ENCODE assay signal across 27 cellular contexts in the genomic region with DNA sequence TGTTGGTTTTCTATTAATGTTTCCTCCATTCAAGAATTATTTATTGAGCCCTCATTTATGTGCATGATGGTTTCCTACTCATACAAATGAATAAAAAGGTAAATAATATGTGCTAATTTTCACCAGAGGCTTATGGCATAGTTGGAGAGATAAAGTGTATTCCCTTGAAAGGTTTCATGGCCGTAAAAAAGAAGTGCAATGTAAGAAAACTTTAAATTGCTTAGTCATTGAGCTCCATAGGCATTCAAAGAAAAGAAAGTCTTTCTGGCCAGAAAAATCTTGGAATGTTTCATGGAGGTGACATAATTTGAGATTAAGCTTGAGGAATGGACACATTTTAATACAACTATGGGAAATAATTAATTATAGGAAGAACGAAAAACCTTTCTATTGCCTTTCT. TPM values are rescaled to one million over a fixed set of nuclear protein-coding genes. Genes with fewer than 3 reads are reported as not detected.
"Had no signal": no experiment of that assay in that cellular context is flagged by ENCODE, and none has a peak within 500 bp of the region (broad histone marks: within the 10 kb centered on the region; RNA-seq: fewer than 3 reads in every experiment).

No MANE protein-coding gene starts in this region.

- H3K4me3 ChIP-seq: breast epithelium, gastrocnemius medialis, psoas muscle, sigmoid colon, suprapubic skin, tibial artery, upper lobe of right lung had no signal

- H3K27me3 ChIP-seq: gastrocnemius medialis, sigmoid colon, suprapubic skin, tibial artery, upper lobe of right lung had no signal

- H3K79me2 ChIP-seq: parathyroid adenoma had no signal

- DNase-seq: activated B cell treated with CpG ODN at 0.5 μM for 24 hours; activated CD4-positive, alpha-beta T cell treated with anti-CD3 and anti-CD28 coated beads, Interleukin-2, amount 50 U/mL, for 1 hour; activated CD8-positive, alpha-beta T cell treated with anti-CD3 and anti-CD28 coated beads for 36 hours; activated gamma-delta T cell treated with Interleukin-2 at 50 U/mL for 16 hours; activated naive CD8-positive, alpha-beta T cell treated with anti-CD3 and anti-CD28 coated beads, Interleukin-2, amount 50 U/mL, for 24 hours; activated T-cell treated with anti-CD3 and anti-CD28 coated beads, Interleukin-2, amount 50 U/mL, for 4 hours; amygdala; effector CD4-positive, alpha-beta T cell; gastrocnemius medialis; hippocampal formation; immature natural killer cell; kidney; left colon; naive thymus-derived CD8-positive, alpha-beta T cell; nucleus accumbens; psoas muscle; sigmoid colon; stimulated activated CD4-positive, alpha-beta T cell treated with anti-CD3 and anti-CD28 coated beads, Interleukin-15, amount 100 ng/mL, for 24 hours; stimulated activated CD4-positive, alpha-beta T cell treated with anti-CD3 and anti-CD28 coated beads, Interleukin-2, amount 100 ng/mL, for 24 hours; stimulated activated naive B cell treated with anti-CD40 and anti-IgM and Interleukin-4, amounts not matched to agents 10 μg/mL and 1 μg/mL and 100 μg/mL, for 72 hours; tibial artery; upper lobe of right lung had no signal

- H3K36me3 ChIP-seq: breast epithelium, gastrocnemius medialis, sigmoid colon, suprapubic skin, tibial artery, upper lobe of right lung had no signal

- ATAC-seq: activated CD8-positive, alpha-beta T cell treated with anti-CD3 and anti-CD28 coated beads for 36 hours; activated naive CD8-positive, alpha-beta T cell treated with anti-CD3 and anti-CD28 coated beads, Interleukin-2, amount 50 U/mL, for 24 hours; activated T-helper 17 cell treated with anti-CD3 and anti-CD28 coated beads, Interleukin-2, amount 50 U/mL, for 72 hours; gastrocnemius medialis; left colon; naive thymus-derived CD8-positive, alpha-beta T cell; psoas muscle; stimulated activated naive B cell treated with anti-CD40 and anti-IgM and Interleukin-4, amounts not matched to agents 10 μg/mL and 1 μg/mL and 100 μg/mL, for 72 hours; upper lobe of right lung had no signal

- H3K9ac ChIP-seq: parathyroid adenoma had no signal

- H3K9me3 ChIP-seq: breast epithelium, gastrocnemius medialis, psoas muscle, sigmoid colon, suprapubic skin, tibial artery, upper lobe of right lung had no signal

- H3K27ac ChIP-seq: breast epithelium, gastrocnemius medialis, parathyroid adenoma, psoas muscle, sigmoid colon, suprapubic skin, tibial artery, upper lobe of right lung had no signal

- H3K4me1 ChIP-seq: breast epithelium, gastrocnemius medialis, parathyroid adenoma, psoas muscle, sigmoid colon, suprapubic skin, tibial artery, upper lobe of right lung had no signal

- H2AFZ ChIP-seq: parathyroid adenoma had no signal

RNA-seq across cellular contexts. Expression of a gene that starts 8.7 kb away (rescaled TPM):
- total RNA-seq: activated B cell treated with CpG ODN at 0.5 μM for 24 hours; activated CD8-positive, alpha-beta T cell treated with anti-CD3 and anti-CD28 coated beads for 36 hours; activated T-helper 17 cell treated with anti-CD3 and anti-CD28 coated beads, Interleukin-2, amount 50 U/mL, for 72 hours; naive thymus-derived CD8-positive, alpha-beta T cell; T-helper 2 cell treated with Interferon-gamma antibody and Interleukin-4, amounts not matched to agents 100 ng/mL and 5 ng/mL, for 36 hours had no signal
